In the genomic region with DNA sequence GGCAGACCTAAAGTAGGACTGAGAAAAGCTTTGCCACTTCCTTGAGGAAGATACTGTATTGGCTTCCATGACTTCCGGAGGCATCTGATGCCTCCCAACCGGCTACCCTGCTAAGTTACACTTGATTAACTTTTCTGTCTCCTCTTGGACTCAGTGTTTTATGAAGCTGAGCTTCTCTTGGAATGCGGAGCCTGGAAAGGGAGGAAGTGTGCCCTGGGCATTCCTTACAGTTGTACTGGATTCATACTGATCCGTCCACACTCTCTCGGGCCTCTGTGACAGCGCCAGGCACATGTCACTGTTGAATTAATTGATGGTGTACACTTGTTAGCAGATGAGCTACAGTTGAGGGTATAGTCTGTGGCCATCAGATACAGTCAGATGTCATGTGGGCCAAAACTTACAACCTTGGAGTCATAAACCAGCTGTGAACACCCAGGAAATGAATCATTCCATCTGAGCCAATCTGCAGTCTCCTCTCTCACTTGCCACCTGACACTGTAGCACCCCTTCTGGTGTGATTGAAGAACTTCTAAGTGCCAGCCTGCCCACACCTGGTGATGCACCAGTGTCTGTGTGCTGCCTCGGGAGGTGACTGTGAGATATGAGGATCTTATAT, we compare ENCODE assay signal across 8 cellular contexts.
DNase-seq lines count a peak whose midpoint lies in the region; ATAC-seq, FAIRE-seq and TF ChIP-seq lines count a peak whose summit lies in the region.

No MANE protein-coding gene starts in this region.

- 22 to 46% (median 25%) methylated on average over 7 of the region's 7 CpGs for WGBS in psoas muscle, 3 donors
- WGBS in lower leg skin, 2 donors, result 58 to 61% methylated on average over 7 of the region's 7 CpGs

- no peaks in the 10 kb centered on the region for H3K4me1 Mint-ChIP-seq in activated B cell treated with CpG ODN at 0.5 μM for 24 hours

- no peaks in the 10 kb centered on the region for H3K36me3 Mint-ChIP-seq in activated B cell treated with CpG ODN at 0.5 μM for 24 hours (ENCODE audit: low read depth)

- peak overlapping the region; percentile 97 for H3K27ac ChIP-seq in psoas muscle

- H3K9me3 ChIP-seq in psoas muscle, result no peaks in the 10 kb centered on the region

- no peak overlapping the region for H3K27ac Mint-ChIP-seq in activated B cell treated with CpG ODN at 0.5 μM for 24 hours

- peak overlapping the region; percentile 42 for H3K4me3 ChIP-seq in psoas muscle
- no peak overlapping the region for H3K4me3 ChIP-seq in lower leg skin (ENCODE audit: low read depth, poor library complexity, severe bottlenecking)

- H3K4me1 ChIP-seq in psoas muscle, result peaks cover 38% of the 10 kb centered on the region

- DNase-seq in NCI-H146 (lab: John Stamatoyannopoulos, UW) (peak; percentile 34), NCI-H146 treated with DMSO at 0.1 percent for 48 hours (lab: John Stamatoyannopoulos, UW; ENCODE audit: unreplicated experiment) (no peak), activated B cell treated with CpG ODN at 0.5 μM for 24 hours (no peak), psoas muscle (no peak), foreskin melanocyte (no peak), lower leg skin (ENCODE audit: low spot score in 2 of 2) (no peak), GM12892 (ENCODE audit: insufficient read length) (no peak)

- peak; percentile 90 for ATAC-seq in HG02798 (IDR thresholded peaks at IDR 0.05; ENCODE audit: poor library complexity, unreplicated experiment)
- peak; percentile 31 for ATAC-seq in activated B cell treated with CpG ODN at 0.5 μM for 24 hours (ENCODE audit: low read depth)
- ATAC-seq in psoas muscle, result peak; percentile 92 to 96 (median 94)

- intact Hi-C loops in activated B cell treated with CpG ODN at 0.5 μM for 24 hours (cut with micrococcal nuclease) (no loop called here), psoas muscle (cut with DNase I) (loop anchor here in 1 of 2 donors (10.0 kb wide), 1 partner anchor 115 kb away; no protein-coding TSS in a partner anchor), lower leg skin (cut with DNase I; ENCODE audit: low total_unique reads) (no loop called here)

- H3K4me3 Mint-ChIP-seq in activated B cell treated with CpG ODN at 0.5 μM for 24 hours, result no peak overlapping the region

- POLR2A ChIA-PET in activated B cell treated with CpG ODN at 0.5 μM for 24 hours (lab: Charles Lee), result no interaction called here

- CTCF ChIA-PET in activated B cell treated with CpG ODN at 0.5 μM for 24 hours (lab: Charles Lee), result interaction anchor here (1.0 kb wide), 1 partner anchor 10 kb away, joined by 4 read pairs; no protein-coding TSS in a partner anchor

- peaks cover 13% of the 10 kb centered on the region for H3K27me3 Mint-ChIP-seq in activated B cell treated with CpG ODN at 0.5 μM for 24 hours

- no peak for TF ChIP-seq CTCF in activated B cell treated with CpG ODN at 0.5 μM for 24 hours (IDR thresholded peaks at IDR 0.05)
- peak; percentile 48 for TF ChIP-seq CTCF in psoas muscle (IDR thresholded peaks at IDR 0.05)
- TF ChIP-seq CTCF in lower leg skin (IDR thresholded peaks at IDR 0.05), result no peak

- H3K27me3 ChIP-seq in psoas muscle (ENCODE audit: insufficient read depth in 3 of 3, low read length in 2 of 3), result no peaks in the 10 kb centered on the region

- TF ChIP-seq POLR2A in lower leg skin (IDR thresholded peaks at IDR 0.05) (no peak), GM12892 (IDR thresholded peaks at IDR 0.05; ENCODE audit: low read depth, low read length) (no peak)

- H3K9me3 Mint-ChIP-seq in activated B cell treated with CpG ODN at 0.5 μM for 24 hours, result no peaks in the 10 kb centered on the region

- no peak for FAIRE-seq in GM12892 (lab: Jason Lieb, UNC)

- no peaks in the 10 kb centered on the region for H3K36me3 ChIP-seq in psoas muscle (ENCODE audit: insufficient read depth in 1 of 2, low read depth in 1 of 2)

Comparison
In these comparisons a context has a peak if more than half of its experiments do, and no peak if none do; other contexts are left out.
1. ATAC-seq: peak in every context shown above with its lines; median percentile 94 in psoas muscle; 90 in HG02798; 31 in activated B cell treated with CpG ODN at 0.5 μM for 24 hours.